Comparison of ENCODE assay signal across 13 cellular contexts in genomic region chr2:8669157-8669852, GRCh38. TPM values are rescaled to one million over a fixed set of nuclear protein-coding genes. Genes with fewer than 3 reads are reported as not detected.
A peak's percentile ranks its signal among the peaks of the same experiment; 100 is the strongest.
DNase-seq lines count a peak whose midpoint lies in the region; ATAC-seq and TF ChIP-seq lines count a peak whose summit lies in the region.
"Had no signal": no experiment of that assay in that cellular context is flagged by ENCODE, and none has a peak within 500 bp of the region (broad histone marks: within the 10 kb centered on the region; RNA-seq: fewer than 3 reads in every experiment).

No MANE protein-coding gene starts in this region.

- in situ Hi-C loops in SK-MEL-5 (cut with HindIII; ENCODE audit: low pct_unique_long_range_greater_than_20kb, low sequenced_read_pairs), result no loop called here

- no peak for TF ChIP-seq CTCF in lower lobe of right lung (IDR thresholded peaks at IDR 0.05)

- H3K36me3 ChIP-seq in lower lobe of right lung, result no peaks in the 10 kb centered on the region
- H3K36me3 ChIP-seq: thyroid gland had no signal

- H3K4me1 ChIP-seq in lower lobe of right lung, result no peaks in the 10 kb centered on the region
- H3K4me1 ChIP-seq: thyroid gland had no signal

- no peak overlapping the region for H3K27ac ChIP-seq in lower lobe of right lung

- H3K27me3 ChIP-seq in lower lobe of right lung (ENCODE audit: low read depth), result no peaks in the 10 kb centered on the region
- H3K27me3 ChIP-seq: thyroid gland had no signal

- peak; percentile 90 for DNase-seq in AG08395 (ENCODE audit: low spot score)
- peak; percentile 76 for DNase-seq in SK-MEL-5 (ENCODE audit: low read depth, low spot score)
- DNase-seq in foreskin melanocyte, result peak; percentile 97
- peak; percentile 64 for DNase-seq in midbrain (lab: John Stamatoyannopoulos, UW)
- DNase-seq in lower lobe of right lung, result no peak
- DNase-seq in NCI-H2227 treated with DMSO at 0.1 percent for 48 hours (lab: John Stamatoyannopoulos, UW), result no peak
- DNase-seq: ACHN; effector CD4-positive, alpha-beta T cell; glutamatergic neuron; thyroid gland had no signal

- intact Hi-C loops in lower lobe of right lung (cut with DNase I), result no loop called here

- H3K9me3 ChIP-seq in lower lobe of right lung, result peaks cover 7% of the 10 kb centered on the region
- H3K9me3 ChIP-seq: thyroid gland had no signal

- ATAC-seq in lower lobe of right lung (no peak), GM19023 (IDR thresholded peaks at IDR 0.05; ENCODE audit: unreplicated experiment) (no peak), GM21825 (IDR thresholded peaks at IDR 0.05; ENCODE audit: unreplicated experiment) (no peak)
- ATAC-seq: activated CD4-positive, CD25-positive, alpha-beta regulatory T cell treated with anti-CD3 and anti-CD28 coated beads, Interleukin-2, amount 50 U/mL, for 24 hours had no signal

- H3K4me3 ChIP-seq in lower lobe of right lung, result no peak overlapping the region
- H3K4me3 ChIP-seq: thyroid gland had no signal

RNA-seq across cellular contexts. Expression of gene ID2, which starts 12.6 kb away (rescaled TPM):
- 61.5 and 66.3 TPM in 2 replicates for total RNA-seq in SK-MEL-5 (2014; rRNA removed; shearing (Covaris generic))
- 89.4 and 95.3 TPM in 2 replicates for polyA plus RNA-seq in SK-MEL-5 (2015; cell fraction: cytosol; rRNA removed)
- polyA plus RNA-seq in SK-MEL-5 (2015; cell fraction: nucleus; rRNA removed), result 49.1 and 62.9 TPM in 2 replicates
- total RNA-seq in lower lobe of right lung, result 102 TPM

Comparison
In these comparisons a context has a peak if more than half of its experiments do, and no peak if none do; other contexts are left out.
1. DNase-seq: peak in AG08395 (single experiment), SK-MEL-5 (single experiment), foreskin melanocyte (single experiment) and midbrain (single experiment); none in lower lobe of right lung (single experiment) and NCI-H2227 treated with DMSO at 0.1 percent for 48 hours (single experiment).